In the genomic region with DNA sequence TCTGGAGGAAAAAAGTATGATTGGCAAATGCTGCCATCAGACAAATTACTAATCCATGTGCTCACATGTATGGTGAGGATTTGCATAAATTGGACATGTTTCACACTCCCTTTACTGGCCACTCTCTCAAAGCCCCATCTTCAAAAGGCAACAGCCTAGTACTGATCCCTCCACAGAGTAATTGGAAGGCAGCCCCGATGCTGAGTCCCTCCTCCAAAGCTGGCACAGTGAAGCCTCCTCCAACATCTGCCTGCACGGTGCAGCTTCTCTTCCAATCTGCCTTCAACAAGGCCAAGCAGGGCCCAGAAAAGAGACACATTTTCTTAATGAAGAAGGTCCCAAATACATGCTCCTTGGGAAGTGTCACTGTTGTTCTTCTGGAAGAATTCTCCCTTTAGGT, we compare ENCODE assay signal across 19 cellular contexts.
"Had no signal": no experiment of that assay in that cellular context is flagged by ENCODE, and none has a peak within 500 bp of the region (broad histone marks: within the 10 kb centered on the region; RNA-seq: fewer than 3 reads in every experiment).

No MANE protein-coding gene starts in this region.

- H3K27ac ChIP-seq: coronary artery, esophagus squamous epithelium, gastrocnemius medialis, heart right ventricle, left lung, lower lobe of right lung had no signal

- DNase-seq: dermis blood vessel endothelial cell; dorsolateral prefrontal cortex; effector CD4-positive, alpha-beta T cell; effector memory CD4-positive, alpha-beta T cell; esophagus squamous epithelium; foreskin fibroblast; foreskin melanocyte; gastrocnemius medialis; glutamatergic neuron; heart right ventricle; hippocampal formation; left cardiac atrium; left lung; left ventricle myocardium superior; lower lobe of right lung; mesenchymal stem cell; mucosa of descending colon; naive B cell had no signal
